38 cellular contexts compared by ENCODE assay signal in the genomic region with DNA sequence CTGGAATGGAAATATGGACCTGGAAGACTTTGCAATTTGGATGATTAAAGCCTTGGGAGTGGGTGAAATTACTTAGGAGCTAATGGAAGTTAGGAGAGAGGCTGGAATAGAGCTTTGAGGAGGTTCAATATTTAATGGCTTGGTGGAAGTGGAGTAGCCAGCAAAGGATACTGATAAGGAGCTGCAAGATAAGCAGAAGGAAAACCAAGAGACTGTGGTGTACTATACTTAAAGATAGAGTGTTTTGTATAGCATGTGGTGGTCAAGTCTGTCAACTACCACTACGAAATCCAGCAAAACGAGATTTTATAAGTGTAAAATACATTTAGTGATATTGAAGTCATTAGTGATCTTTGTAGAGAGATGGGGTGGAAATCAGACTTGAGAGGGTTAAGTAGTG.
"Had no signal": no experiment of that assay in that cellular context is flagged by ENCODE, and none has a peak within 500 bp of the region (broad histone marks: within the 10 kb centered on the region; RNA-seq: fewer than 3 reads in every experiment).

No MANE protein-coding gene starts in this region.

- H3K9me3 ChIP-seq: ascending aorta had no signal

- ATAC-seq: activated CD4-positive, alpha-beta T cell treated with anti-CD3 and anti-CD28 coated beads for 36 hours; activated CD4-positive, CD25-positive, alpha-beta regulatory T cell treated with anti-CD3 and anti-CD28 coated beads, Interleukin-2, amount 50 U/mL, for 24 hours; activated CD8-positive, alpha-beta memory T cell treated with anti-CD3 and anti-CD28 coated beads, Interleukin-2, amount 10 ng/mL, durations not matched to agents 7 days and 5 days; activated CD8-positive, alpha-beta T cell treated with anti-CD3 and anti-CD28 coated beads, Interleukin-2, amount 10 ng/mL, durations not matched to agents 7 days and 5 days; activated naive CD8-positive, alpha-beta T cell treated with anti-CD3 and anti-CD28 coated beads, Interleukin-2, amount 50 U/mL, for 24 hours; WTC11 had no signal

- H3K4me1 Mint-ChIP-seq: activated CD4-positive, alpha-beta memory T cell treated with anti-CD3 and anti-CD28 coated beads, Interleukin-2, amount 10 ng/mL, durations not matched to agents 7 days and 5 days; activated CD4-positive, alpha-beta T cell treated with anti-CD3 and anti-CD28 coated beads for 36 hours; activated CD4-positive, alpha-beta T cell treated with anti-CD3 and anti-CD28 coated beads, Interleukin-2, amount 10 ng/mL, durations not matched to agents 7 days and 5 days; activated CD8-positive, alpha-beta memory T cell treated with anti-CD3 and anti-CD28 coated beads, Interleukin-2, amount 10 ng/mL, durations not matched to agents 7 days and 5 days; activated naive CD4-positive, alpha-beta T cell treated with anti-CD3 and anti-CD28 coated beads, Interleukin-2, amount 10 ng/mL, durations not matched to agents 7 days and 5 days; activated naive CD4-positive, alpha-beta T cell treated with anti-CD3 and anti-CD28 coated beads, Interleukin-2, amount 50 U/mL, for 24 hours; activated naive CD8-positive, alpha-beta T cell treated with anti-CD3 and anti-CD28 coated beads, Interleukin-2, amount 10 ng/mL, durations not matched to agents 7 days and 5 days; activated naive CD8-positive, alpha-beta T cell treated with anti-CD3 and anti-CD28 coated beads, Interleukin-2, amount 50 U/mL, for 24 hours; brain; central memory CD8-positive, alpha-beta T cell had no signal

- H3K4me3 Mint-ChIP-seq: activated CD4-positive, alpha-beta memory T cell treated with anti-CD3 and anti-CD28 coated beads, Interleukin-2, amount 10 ng/mL, durations not matched to agents 7 days and 5 days; activated CD4-positive, alpha-beta T cell treated with anti-CD3 and anti-CD28 coated beads for 36 hours; activated CD4-positive, alpha-beta T cell treated with anti-CD3 and anti-CD28 coated beads, Interleukin-2, amount 10 ng/mL, durations not matched to agents 7 days and 5 days; activated CD8-positive, alpha-beta memory T cell treated with anti-CD3 and anti-CD28 coated beads, Interleukin-2, amount 10 ng/mL, durations not matched to agents 7 days and 5 days; activated CD8-positive, alpha-beta T cell treated with anti-CD3 and anti-CD28 coated beads, Interleukin-2, amount 10 ng/mL, durations not matched to agents 7 days and 5 days; activated naive CD4-positive, alpha-beta T cell treated with anti-CD3 and anti-CD28 coated beads, Interleukin-2, amount 10 ng/mL, durations not matched to agents 7 days and 5 days; activated naive CD4-positive, alpha-beta T cell treated with anti-CD3 and anti-CD28 coated beads, Interleukin-2, amount 50 U/mL, for 24 hours; activated naive CD8-positive, alpha-beta T cell; activated naive CD8-positive, alpha-beta T cell treated with anti-CD3 and anti-CD28 coated beads, Interleukin-2, amount 10 ng/mL, durations not matched to agents 7 days and 5 days; activated naive CD8-positive, alpha-beta T cell treated with anti-CD3 and anti-CD28 coated beads, Interleukin-2, amount 50 U/mL, for 24 hours; activated T-cell treated with anti-CD3 and anti-CD28 coated beads, Interleukin-2, amount 50 U/mL, for 24 hours; brain; central memory CD8-positive, alpha-beta T cell; T-helper 1 cell treated with Interleukin-12 subunit alpha and Interleukin-12 subunit beta and Interleukin-4 antibody, amounts not matched to agents 30 μg/mL and 1 μg/mL, for 36 hours; T-helper 2 cell treated with Interferon-gamma antibody and Interleukin-4, amounts not matched to agents 5 μg/mL and 100 μg/mL, for 36 hours; WTC11 had no signal

- H3K27ac ChIP-seq: ascending aorta, cardiac muscle cell, WERI-Rb-1 had no signal

- H3K27me3 Mint-ChIP-seq: activated CD4-positive, alpha-beta memory T cell treated with anti-CD3 and anti-CD28 coated beads, Interleukin-2, amount 10 ng/mL, durations not matched to agents 7 days and 5 days; activated CD4-positive, alpha-beta T cell treated with anti-CD3 and anti-CD28 coated beads for 36 hours; activated CD4-positive, alpha-beta T cell treated with anti-CD3 and anti-CD28 coated beads, Interleukin-2, amount 10 ng/mL, durations not matched to agents 7 days and 5 days; activated CD8-positive, alpha-beta memory T cell treated with anti-CD3 and anti-CD28 coated beads, Interleukin-2, amount 10 ng/mL, durations not matched to agents 7 days and 5 days; activated naive CD4-positive, alpha-beta T cell treated with anti-CD3 and anti-CD28 coated beads, Interleukin-2, amount 10 ng/mL, durations not matched to agents 7 days and 5 days; activated naive CD4-positive, alpha-beta T cell treated with anti-CD3 and anti-CD28 coated beads, Interleukin-2, amount 50 U/mL, for 24 hours; activated naive CD8-positive, alpha-beta T cell; activated naive CD8-positive, alpha-beta T cell treated with anti-CD3 and anti-CD28 coated beads, Interleukin-2, amount 10 ng/mL, durations not matched to agents 7 days and 5 days; activated naive CD8-positive, alpha-beta T cell treated with anti-CD3 and anti-CD28 coated beads, Interleukin-2, amount 50 U/mL, for 24 hours; brain; central memory CD8-positive, alpha-beta T cell had no signal

- H3K36me3 ChIP-seq: ascending aorta, cardiac muscle cell, WERI-Rb-1 had no signal

- H3K27me3 ChIP-seq: ascending aorta, cardiac muscle cell had no signal

- H3K27ac Mint-ChIP-seq: activated CD4-positive, alpha-beta memory T cell treated with anti-CD3 and anti-CD28 coated beads, Interleukin-2, amount 10 ng/mL, durations not matched to agents 7 days and 5 days; activated CD4-positive, alpha-beta T cell treated with anti-CD3 and anti-CD28 coated beads for 36 hours; activated CD4-positive, alpha-beta T cell treated with anti-CD3 and anti-CD28 coated beads, Interleukin-2, amount 10 ng/mL, durations not matched to agents 7 days and 5 days; activated CD8-positive, alpha-beta memory T cell treated with anti-CD3 and anti-CD28 coated beads, Interleukin-2, amount 10 ng/mL, durations not matched to agents 7 days and 5 days; activated CD8-positive, alpha-beta T cell treated with anti-CD3 and anti-CD28 coated beads, Interleukin-2, amount 10 ng/mL, durations not matched to agents 7 days and 5 days; activated naive CD4-positive, alpha-beta T cell treated with anti-CD3 and anti-CD28 coated beads, Interleukin-2, amount 10 ng/mL, durations not matched to agents 7 days and 5 days; activated naive CD8-positive, alpha-beta T cell; activated naive CD8-positive, alpha-beta T cell treated with anti-CD3 and anti-CD28 coated beads, Interleukin-2, amount 10 ng/mL, durations not matched to agents 7 days and 5 days; activated naive CD8-positive, alpha-beta T cell treated with anti-CD3 and anti-CD28 coated beads, Interleukin-2, amount 50 U/mL, for 24 hours; activated T-cell treated with anti-CD3 and anti-CD28 coated beads, Interleukin-2, amount 50 U/mL, for 24 hours; activated T-helper 2 cell treated with anti-CD3 and anti-CD28 coated beads, Interferon-gamma antibody, Interleukin-2, Interleukin-4, amounts not matched to agents 10 μg/mL and 5 μg/mL and 100 μg/mL, durations not matched to agents 14 hours and 24 hours and 36 hours; brain; T-helper 1 cell treated with Interleukin-12 subunit alpha and Interleukin-12 subunit beta and Interleukin-4 antibody, amounts not matched to agents 30 μg/mL and 1 μg/mL, for 36 hours; T-helper 2 cell treated with Interferon-gamma antibody and Interleukin-4, amounts not matched to agents 5 μg/mL and 100 μg/mL, for 36 hours; WTC11 had no signal

- H3K9me3 Mint-ChIP-seq: activated CD4-positive, alpha-beta memory T cell treated with anti-CD3 and anti-CD28 coated beads, Interleukin-2, amount 10 ng/mL, durations not matched to agents 7 days and 5 days; activated CD4-positive, alpha-beta T cell treated with anti-CD3 and anti-CD28 coated beads, Interleukin-2, amount 10 ng/mL, durations not matched to agents 7 days and 5 days; activated naive CD4-positive, alpha-beta T cell treated with anti-CD3 and anti-CD28 coated beads, Interleukin-2, amount 10 ng/mL, durations not matched to agents 7 days and 5 days; activated naive CD4-positive, alpha-beta T cell treated with anti-CD3 and anti-CD28 coated beads, Interleukin-2, amount 50 U/mL, for 24 hours; activated naive CD8-positive, alpha-beta T cell treated with anti-CD3 and anti-CD28 coated beads, Interleukin-2, amount 10 ng/mL, durations not matched to agents 7 days and 5 days; activated naive CD8-positive, alpha-beta T cell treated with anti-CD3 and anti-CD28 coated beads, Interleukin-2, amount 50 U/mL, for 24 hours; activated T-helper 2 cell treated with anti-CD3 and anti-CD28 coated beads, Interferon-gamma antibody, Interleukin-2, Interleukin-4, amounts not matched to agents 10 μg/mL and 5 μg/mL and 100 μg/mL, durations not matched to agents 14 hours and 24 hours and 36 hours; central memory CD8-positive, alpha-beta T cell; T-helper 1 cell treated with Interleukin-12 subunit alpha and Interleukin-12 subunit beta and Interleukin-4 antibody, amounts not matched to agents 30 μg/mL and 1 μg/mL, for 36 hours; T-helper 2 cell treated with Interferon-gamma antibody and Interleukin-4, amounts not matched to agents 5 μg/mL and 100 μg/mL, for 36 hours; WTC11 had no signal

- DNase-seq: activated CD4-positive, alpha-beta memory T cell treated with anti-CD3 and anti-CD28 coated beads, Interleukin-2, amount 10 ng/mL, durations not matched to agents 7 days and 5 days; activated CD4-positive, alpha-beta T cell treated with anti-CD3 and anti-CD28 coated beads for 1 hour; activated CD4-positive, alpha-beta T cell treated with anti-CD3 and anti-CD28 coated beads for 36 hours; activated CD4-positive, alpha-beta T cell treated with anti-CD3 and anti-CD28 coated beads for 48 hours; activated CD4-positive, alpha-beta T cell treated with anti-CD3 and anti-CD28 coated beads, Interleukin-2, amount 10 ng/mL, durations not matched to agents 7 days and 5 days; activated CD4-positive, alpha-beta T cell treated with anti-CD3 and anti-CD28 coated beads, Interleukin-2, amount 50 U/mL, for 48 hours; activated CD4-positive, CD25-positive, alpha-beta regulatory T cell; activated CD8-positive, alpha-beta memory T cell treated with anti-CD3 and anti-CD28 coated beads for 24 hours; activated CD8-positive, alpha-beta memory T cell treated with anti-CD3 and anti-CD28 coated beads, Interleukin-2, amount 10 ng/mL, durations not matched to agents 7 days and 5 days; activated CD8-positive, alpha-beta memory T cell treated with anti-CD3 and anti-CD28 coated beads, Interleukin-2, amount 50 U/mL, for 48 hours; activated CD8-positive, alpha-beta T cell treated with anti-CD3 and anti-CD28 coated beads, Interleukin-2, amount 10 ng/mL, durations not matched to agents 7 days and 5 days; activated effector memory CD4-positive, alpha-beta T cell treated with Interleukin-2 at 50 U/mL for 16 hours; activated gamma-delta T cell; activated naive CD4-positive, alpha-beta T cell treated with anti-CD3 and anti-CD28 coated beads, Interleukin-2, amount 10 ng/mL, durations not matched to agents 7 days and 5 days; activated naive CD4-positive, alpha-beta T cell treated with Interleukin-2 at 50 U/mL for 16 hours; activated naive CD8-positive, alpha-beta T cell treated with anti-CD3 and anti-CD28 coated beads, Interleukin-2, amount 10 ng/mL, durations not matched to agents 7 days and 5 days; activated naive CD8-positive, alpha-beta T cell treated with anti-CD3 and anti-CD28 coated beads, Interleukin-2, amount 50 U/mL, for 24 hours; activated T-cell treated with anti-CD3 and anti-CD28 coated beads, Interleukin-2, amount 50 U/mL, for 24 hours; activated T-cell treated with anti-CD3 and anti-CD28 coated beads, Interleukin-2, amount 50 U/mL, for 48 hours; amygdala; anterior cingulate cortex; caudate nucleus; cerebellar nuclear complex; T-helper 1 cell; T-helper 2 cell; T-helper 9 cell; WERI-Rb-1 had no signal

- H3K4me3 ChIP-seq: ascending aorta, cardiac muscle cell had no signal

- H3K4me1 ChIP-seq: ascending aorta had no signal

- H3K36me3 Mint-ChIP-seq: activated CD8-positive, alpha-beta memory T cell treated with anti-CD3 and anti-CD28 coated beads, Interleukin-2, amount 10 ng/mL, durations not matched to agents 7 days and 5 days; activated naive CD4-positive, alpha-beta T cell treated with anti-CD3 and anti-CD28 coated beads, Interleukin-2, amount 10 ng/mL, durations not matched to agents 7 days and 5 days; activated naive CD4-positive, alpha-beta T cell treated with anti-CD3 and anti-CD28 coated beads, Interleukin-2, amount 50 U/mL, for 24 hours; activated naive CD8-positive, alpha-beta T cell treated with anti-CD3 and anti-CD28 coated beads, Interleukin-2, amount 10 ng/mL, durations not matched to agents 7 days and 5 days; brain; WTC11 had no signal
